9 cellular contexts compared by ENCODE assay signal in the genomic region with DNA sequence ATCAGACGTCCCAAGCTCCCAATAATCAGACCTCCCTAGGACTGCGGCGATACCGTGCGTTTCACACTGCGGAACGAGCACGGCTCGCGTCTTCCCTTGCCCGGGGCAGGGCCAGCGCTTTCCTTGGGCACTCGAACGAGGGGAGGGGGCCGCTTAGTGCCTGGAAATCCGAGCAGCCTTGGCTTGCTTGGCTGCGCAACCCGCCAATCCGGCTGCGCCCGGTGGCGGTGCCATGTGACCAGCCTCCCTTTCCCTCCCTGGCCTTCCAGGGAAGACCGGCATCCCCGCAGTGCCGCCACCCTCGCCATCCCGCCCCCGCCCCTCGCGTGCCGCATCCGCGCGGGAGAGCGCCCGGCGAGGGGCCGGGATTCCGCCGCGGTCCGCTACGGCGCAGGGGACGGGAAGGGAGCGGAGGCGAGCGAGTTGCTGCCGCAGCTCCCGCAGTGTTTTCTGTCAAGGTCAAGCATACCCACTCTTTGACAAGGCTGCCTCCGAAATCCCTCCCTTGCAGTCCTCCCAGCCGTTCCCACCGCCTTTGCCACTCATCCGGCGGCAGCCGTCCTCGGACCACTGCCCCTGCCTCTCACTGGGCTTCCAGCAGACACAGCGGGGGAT. TPM values are rescaled to one million over a fixed set of nuclear protein-coding genes. Genes with fewer than 3 reads are reported as not detected.
DNase-seq lines count a peak whose midpoint lies in the region; ATAC-seq and TF ChIP-seq lines count a peak whose summit lies in the region.
"Had no signal": no experiment of that assay in that cellular context is flagged by ENCODE, and none has a peak within 500 bp of the region (broad histone marks: within the 10 kb centered on the region; RNA-seq: fewer than 3 reads in every experiment).

No MANE protein-coding gene starts in this region.

- intact Hi-C loops in activated CD4-positive, alpha-beta T cell treated with anti-CD3 and anti-CD28 coated beads, Interleukin-2, amount 10 ng/mL, durations not matched to agents 24 days and 14 days (cut with micrococcal nuclease), result no loop called here
- intact Hi-C loops in left colon (cut with DNase I, micrococcal nuclease), result no loop called here

- H3K4me3 ChIP-seq in smooth muscle cell, result peak overlapping the region; percentile 76

- peak overlapping the region; percentile 57 for H3K9ac ChIP-seq in smooth muscle cell (ENCODE audit: low read depth)

- no peaks in the 10 kb centered on the region for H4K20me1 ChIP-seq in smooth muscle cell (ENCODE audit: low read depth)

- no peak overlapping the region for H3K27ac Mint-ChIP-seq in activated CD4-positive, alpha-beta T cell treated with anti-CD3 and anti-CD28 coated beads, Interleukin-2, amount 10 ng/mL, durations not matched to agents 24 days and 14 days
- peak overlapping the region; percentile 75 for H3K27ac Mint-ChIP-seq in chondrocyte (ENCODE audit: unreplicated experiment)

- H3F3A ChIP-seq in smooth muscle cell (ENCODE audit: low read depth), result no peaks in the 10 kb centered on the region

- H3K9me3 Mint-ChIP-seq in activated CD4-positive, alpha-beta T cell treated with anti-CD3 and anti-CD28 coated beads, Interleukin-2, amount 10 ng/mL, durations not matched to agents 24 days and 14 days, result peaks cover 19% of the 10 kb centered on the region
- H3K9me3 Mint-ChIP-seq in chondrocyte (ENCODE audit: low read depth), result no peaks in the 10 kb centered on the region

- 1% methylated on average over 55 of the region's 58 CpGs for WGBS in smooth muscle cell (ENCODE audit: low lambda C conversion rate)

- H3K36me3 ChIP-seq in smooth muscle cell (ENCODE audit: low read depth), result no peaks in the 10 kb centered on the region

- no peaks in the 10 kb centered on the region for H3K27me3 ChIP-seq in smooth muscle cell (ENCODE audit: low read depth)

- peak overlapping the region; percentile 37 for H2AFZ ChIP-seq in smooth muscle cell (ENCODE audit: low read depth)

- H3K36me3 Mint-ChIP-seq in activated CD4-positive, alpha-beta T cell treated with anti-CD3 and anti-CD28 coated beads, Interleukin-2, amount 10 ng/mL, durations not matched to agents 24 days and 14 days (ENCODE audit: low read depth), result peaks cover 6% of the 10 kb centered on the region
- no peaks in the 10 kb centered on the region for H3K36me3 Mint-ChIP-seq in chondrocyte (ENCODE audit: low read depth)

- no peaks in the 10 kb centered on the region for H3K79me2 ChIP-seq in smooth muscle cell (ENCODE audit: low read depth)

- peak overlapping the region; percentile 98 for H3K4me2 ChIP-seq in smooth muscle cell

- H3K4me1 Mint-ChIP-seq in activated CD4-positive, alpha-beta T cell treated with anti-CD3 and anti-CD28 coated beads, Interleukin-2, amount 10 ng/mL, durations not matched to agents 24 days and 14 days, result peaks cover 32% of the 10 kb centered on the region
- peaks cover 21% of the 10 kb centered on the region for H3K4me1 Mint-ChIP-seq in chondrocyte (ENCODE audit: low read depth)

- H3K27ac ChIP-seq in smooth muscle cell (ENCODE audit: low read depth), result no peak overlapping the region

- TF ChIP-seq CTCF in chondrocyte (IDR thresholded peaks at IDR 0.05) (no peak), smooth muscle cell (IDR thresholded peaks at IDR 0.05; ENCODE audit: borderline replicate concordance, insufficient read depth, poor library complexity, severe bottlenecking) (no peak)

- H3K27me3 Mint-ChIP-seq in activated CD4-positive, alpha-beta T cell treated with anti-CD3 and anti-CD28 coated beads, Interleukin-2, amount 10 ng/mL, durations not matched to agents 24 days and 14 days, result peaks cover 13% of the 10 kb centered on the region
- H3K27me3 Mint-ChIP-seq in chondrocyte (ENCODE audit: low read depth), result no peaks in the 10 kb centered on the region

- no peak for DNase-seq in activated CD4-positive, alpha-beta T cell treated with anti-CD3 and anti-CD28 coated beads, Interleukin-2, amount 10 ng/mL, durations not matched to agents 24 days and 14 days
- no peak for DNase-seq in activated CD4-positive, alpha-beta T cell treated with anti-CD3 and anti-CD28 coated beads for 1 hour
- DNase-seq in NCI-H526 (lab: John Stamatoyannopoulos, UW) (peak; percentile 35 to 91), chondrocyte (ENCODE audit: low spot score) (no peak), left colon (peak; percentile 58 to 65), smooth muscle cell (lab: John Stamatoyannopoulos, UW; ENCODE audit: unreplicated experiment) (peak; percentile 29), OCI-M2 (lab: John Stamatoyannopoulos, UW; ENCODE audit: unreplicated experiment) (no peak)
- DNase-seq: DND-41 had no signal

- H3K4me1 ChIP-seq in smooth muscle cell (ENCODE audit: low read depth), result peaks cover 8% of the 10 kb centered on the region

- H3K4me3 Mint-ChIP-seq in activated CD4-positive, alpha-beta T cell treated with anti-CD3 and anti-CD28 coated beads, Interleukin-2, amount 10 ng/mL, durations not matched to agents 24 days and 14 days, result peak overlapping the region; percentile 50
- H3K4me3 Mint-ChIP-seq in chondrocyte (ENCODE audit: unreplicated experiment), result peak overlapping the region; percentile 73

- no peaks in the 10 kb centered on the region for H3K9me3 ChIP-seq in smooth muscle cell (replicated peaks; ENCODE audit: low read depth)

- ATAC-seq in left colon, result peak; percentile 90
- ATAC-seq in HG03442 (IDR thresholded peaks at IDR 0.05; ENCODE audit: unreplicated experiment), result no peak

RNA-seq across cellular contexts. Expression of gene RNF19B, which starts 8.3 kb away (rescaled TPM):
- 44.5 and 46.8 TPM in 2 replicates for total RNA-seq in activated CD4-positive, alpha-beta T cell treated with anti-CD3 and anti-CD28 coated beads, Interleukin-2, amount 10 ng/mL, durations not matched to agents 24 days and 14 days
- total RNA-seq in chondrocyte (15.5 to 17.6 TPM (median 17.4 TPM) in 3 replicates), left colon (10 to 100 TPM; 64.1 to 77.3 TPM), smooth muscle cell (11.2 and 13.5 TPM in 2 replicates)
- 12.3 and 13.8 TPM in 2 replicates for polyA plus RNA-seq in smooth muscle cell

Comparison
In these comparisons a context has a peak if more than half of its experiments do, and no peak if none do; other contexts are left out.
1. DNase-seq: peak in NCI-H526 (2 of 2), left colon (2 of 2) and smooth muscle cell (single experiment); none in activated CD4-positive, alpha-beta T cell treated with anti-CD3 and anti-CD28 coated beads, Interleukin-2, amount 10 ng/mL, durations not matched to agents 24 days and 14 days (single experiment), activated CD4-positive, alpha-beta T cell treated with anti-CD3 and anti-CD28 coated beads for 1 hour (single experiment), chondrocyte (single experiment) and OCI-M2 (single experiment).